ENCODE assay signal across 14 cellular contexts in genomic region chr15:78105541-78106241, GRCh38. TPM values are rescaled to one million over a fixed set of nuclear protein-coding genes. Genes with fewer than 3 reads are reported as not detected.
DNase-seq lines count a peak whose midpoint lies in the region; ATAC-seq and TF ChIP-seq lines count a peak whose summit lies in the region.
"Had no signal": no experiment of that assay in that cellular context is flagged by ENCODE, and none has a peak within 500 bp of the region (broad histone marks: within the 10 kb centered on the region; RNA-seq: fewer than 3 reads in every experiment).

No MANE protein-coding gene starts in this region.

- H3K36me3 ChIP-seq in HUES6 (ENCODE audit: control insufficient read depth, insufficient read depth, low read length) (peaks cover 7% of the 10 kb centered on the region), esophagus squamous epithelium (no peaks in the 10 kb centered on the region)
- H3K36me3 ChIP-seq: left lung, neutrophil, tibial nerve had no signal

- no peaks in the 10 kb centered on the region for H3K9me3 ChIP-seq in HUES6 (ENCODE audit: control insufficient read depth, insufficient read depth, low read depth, low read length)
- no peaks in the 10 kb centered on the region for H3K9me3 ChIP-seq in esophagus squamous epithelium
- H3K9me3 ChIP-seq: left lung, neutrophil, tibial nerve had no signal

- peak overlapping the region; percentile 11 for H3K9ac ChIP-seq in HUES6 (ENCODE audit: low read length)

- DNase-seq in CMK (ENCODE audit: low read depth) = peak; percentile 36
- DNase-seq in amniotic epithelial cell (ENCODE audit: low read depth) = peak; percentile 55
- DNase-seq in naive thymus-derived CD8-positive, alpha-beta T cell = no peak
- DNase-seq in progenitor cell of endocrine pancreas (ENCODE audit: low spot score, unreplicated experiment) = no peak
- no peak for DNase-seq in stimulated activated CD4-positive, alpha-beta T cell treated with anti-CD3 and anti-CD28 coated beads, Interleukin-4, amount 100 ng/mL, for 1 hour
- no peak for DNase-seq in central memory CD4-positive, alpha-beta T cell
- no peak for DNase-seq in esophagus squamous epithelium (lab: John Stamatoyannopoulos, UW)
- DNase-seq: activated CD4-positive, CD25-positive, alpha-beta regulatory T cell treated with anti-CD3 and anti-CD28 coated beads, Interleukin-2, amount 50 U/mL, for 72 hours; NCI-H2171 treated with DMSO at 0.1 percent for 48 hours had no signal

- no peak for TF ChIP-seq POLR2A in esophagus squamous epithelium (IDR thresholded peaks at IDR 0.05)

- no peak for TF ChIP-seq CTCF in progenitor cell of endocrine pancreas (IDR thresholded peaks at IDR 0.05; ENCODE audit: unreplicated experiment)
- no peak for TF ChIP-seq CTCF in esophagus squamous epithelium (IDR thresholded peaks at IDR 0.05)

- no peak overlapping the region for H3K4me3 ChIP-seq in HUES6 (ENCODE audit: low read depth, low read length)
- no peak overlapping the region for H3K4me3 ChIP-seq in esophagus squamous epithelium
- H3K4me3 ChIP-seq: left lung, smooth muscle cell, tibial nerve had no signal

- POLR2A ChIA-PET in naive thymus-derived CD8-positive, alpha-beta T cell (lab: Charles Lee) = interaction anchor here (0.6 to 2.1 kb wide), 3 partner anchors 29 to 194 kb away, joined by 3 to 7 read pairs (median 3); partner anchors contain the start of genes SKIC8 and TBC1D2B

- no peaks in the 10 kb centered on the region for H3K36me3 Mint-ChIP-seq in naive thymus-derived CD8-positive, alpha-beta T cell
- H3K36me3 Mint-ChIP-seq in progenitor cell of endocrine pancreas (ENCODE audit: insufficient read depth) = peaks cover 9% of the 10 kb centered on the region

- intact Hi-C loops in esophagus squamous epithelium (cut with DNase I) = no loop called here

- H3K4me1 Mint-ChIP-seq in naive thymus-derived CD8-positive, alpha-beta T cell = peaks cover 24 to 54% (median 46%) of the 10 kb centered on the region in 4 donors
- H3K4me1 Mint-ChIP-seq in progenitor cell of endocrine pancreas (ENCODE audit: low read depth) = no peaks in the 10 kb centered on the region

- H3K9me3 Mint-ChIP-seq in naive thymus-derived CD8-positive, alpha-beta T cell = no peaks in the 10 kb centered on the region
- no peaks in the 10 kb centered on the region for H3K9me3 Mint-ChIP-seq in progenitor cell of endocrine pancreas (ENCODE audit: low read depth)

- H3K27ac ChIP-seq in HUES6 (ENCODE audit: low read depth, low read length) (no peak overlapping the region), esophagus squamous epithelium (no peak overlapping the region)
- H3K27ac ChIP-seq: left lung, neutrophil, tibial nerve had no signal

- 85 to 90% methylated on average over 2 to 12 of the region's 14 CpGs for WGBS in esophagus squamous epithelium, 2 donors

- no peaks in the 10 kb centered on the region for H3K4me1 ChIP-seq in HUES6 (ENCODE audit: control insufficient read depth, insufficient read depth, low read length)
- H3K4me1 ChIP-seq in esophagus squamous epithelium = peaks cover 4 to 19% (median 4%) of the 10 kb centered on the region in 3 donors

- peak overlapping the region; percentile 42 to 98 (median 86) for H3K27ac Mint-ChIP-seq in naive thymus-derived CD8-positive, alpha-beta T cell
- no peak overlapping the region for H3K27ac Mint-ChIP-seq in progenitor cell of endocrine pancreas

- no peaks in the 10 kb centered on the region for H3K27me3 Mint-ChIP-seq in naive thymus-derived CD8-positive, alpha-beta T cell
- H3K27me3 Mint-ChIP-seq in progenitor cell of endocrine pancreas = no peaks in the 10 kb centered on the region

- no peak for ATAC-seq in naive thymus-derived CD8-positive, alpha-beta T cell
- ATAC-seq: left lung had no signal

- H3K27me3 ChIP-seq in HUES6 (ENCODE audit: control insufficient read depth, insufficient read depth, low read length) (no peaks in the 10 kb centered on the region), esophagus squamous epithelium (no peaks in the 10 kb centered on the region)
- H3K27me3 ChIP-seq: left lung, neutrophil, tibial nerve had no signal

- H3K4me3 Mint-ChIP-seq in naive thymus-derived CD8-positive, alpha-beta T cell = peak overlapping the region in 6 of 10 donors; percentile 9 to 69 (median 38)
- no peak overlapping the region for H3K4me3 Mint-ChIP-seq in progenitor cell of endocrine pancreas (ENCODE audit: low read depth)

RNA-seq across cellular contexts. Expression of gene SH2D7, which starts 13.3 kb away (rescaled TPM):
- total RNA-seq in naive thymus-derived CD8-positive, alpha-beta T cell = not detected
- polyA plus RNA-seq in naive thymus-derived CD8-positive, alpha-beta T cell = under 1 TPM in 1 of 3 donors, not detected in 2; 0.19 TPM
- total RNA-seq in progenitor cell of endocrine pancreas = not detected in 2 replicates
- not detected for total RNA-seq in esophagus squamous epithelium
- total RNA-seq: left lung, smooth muscle cell, tibial nerve had no signal

RNA-seq across cellular contexts. Expression of gene CIB2, which starts 25.6 kb away (rescaled TPM):
- 1 to 10 TPM; 1.2 to 1.6 TPM for total RNA-seq in naive thymus-derived CD8-positive, alpha-beta T cell
- polyA plus RNA-seq in naive thymus-derived CD8-positive, alpha-beta T cell = 1 to 10 TPM; 1.4 to 3.4 (median 2.5) TPM
- total RNA-seq in progenitor cell of endocrine pancreas = 41.6 and 44.9 TPM in 2 replicates
- 10 to 100 TPM in 1 of 4 donors, 1 to 10 TPM in 3; 1.1 to 11.8 (median 1.5) TPM for total RNA-seq in esophagus squamous epithelium

RNA-seq across cellular contexts. Expression of gene TBC1D2B, which starts 28.2 kb away (rescaled TPM):
- 10 to 100 TPM; 78.3 to 82.1 TPM for total RNA-seq in naive thymus-derived CD8-positive, alpha-beta T cell
- polyA plus RNA-seq in naive thymus-derived CD8-positive, alpha-beta T cell = 10 to 100 TPM in 1 of 3 donors, 1 to 10 TPM in 2; 8.1 to 14.0 (median 8.5) TPM
- 10.8 and 15.4 TPM in 2 replicates for total RNA-seq in progenitor cell of endocrine pancreas
- total RNA-seq in esophagus squamous epithelium = 10 to 100 TPM; 13.0 to 30.7 (median 17.8) TPM

RNA-seq across cellular contexts. Expression of gene IDH3A, which starts 43.5 kb away (rescaled TPM):
- total RNA-seq in naive thymus-derived CD8-positive, alpha-beta T cell = 10 to 100 TPM; 52.0 to 52.2 TPM
- polyA plus RNA-seq in naive thymus-derived CD8-positive, alpha-beta T cell = 10 to 100 TPM; 40.1 to 46.3 (median 42.3) TPM
- 34.9 and 35.4 TPM in 2 replicates for total RNA-seq in progenitor cell of endocrine pancreas
- 100 to 1,000 TPM in 2 of 4 donors, 10 to 100 TPM in 2; 50.7 to 114 (median 83.8) TPM for total RNA-seq in esophagus squamous epithelium

Comparison
In these comparisons a context has a peak if more than half of its experiments do, and no peak if none do; other contexts are left out.
1. DNase-seq: peak in CMK (single experiment) and amniotic epithelial cell (single experiment); none in naive thymus-derived CD8-positive, alpha-beta T cell (0 of 10), progenitor cell of endocrine pancreas (single experiment), stimulated activated CD4-positive, alpha-beta T cell treated with anti-CD3 and anti-CD28 coated beads, Interleukin-4, amount 100 ng/mL, for 1 hour (single experiment), central memory CD4-positive, alpha-beta T cell (single experiment) and esophagus squamous epithelium (single experiment).